ENCODE assay signal across 2 cellular contexts in the genomic region with DNA sequence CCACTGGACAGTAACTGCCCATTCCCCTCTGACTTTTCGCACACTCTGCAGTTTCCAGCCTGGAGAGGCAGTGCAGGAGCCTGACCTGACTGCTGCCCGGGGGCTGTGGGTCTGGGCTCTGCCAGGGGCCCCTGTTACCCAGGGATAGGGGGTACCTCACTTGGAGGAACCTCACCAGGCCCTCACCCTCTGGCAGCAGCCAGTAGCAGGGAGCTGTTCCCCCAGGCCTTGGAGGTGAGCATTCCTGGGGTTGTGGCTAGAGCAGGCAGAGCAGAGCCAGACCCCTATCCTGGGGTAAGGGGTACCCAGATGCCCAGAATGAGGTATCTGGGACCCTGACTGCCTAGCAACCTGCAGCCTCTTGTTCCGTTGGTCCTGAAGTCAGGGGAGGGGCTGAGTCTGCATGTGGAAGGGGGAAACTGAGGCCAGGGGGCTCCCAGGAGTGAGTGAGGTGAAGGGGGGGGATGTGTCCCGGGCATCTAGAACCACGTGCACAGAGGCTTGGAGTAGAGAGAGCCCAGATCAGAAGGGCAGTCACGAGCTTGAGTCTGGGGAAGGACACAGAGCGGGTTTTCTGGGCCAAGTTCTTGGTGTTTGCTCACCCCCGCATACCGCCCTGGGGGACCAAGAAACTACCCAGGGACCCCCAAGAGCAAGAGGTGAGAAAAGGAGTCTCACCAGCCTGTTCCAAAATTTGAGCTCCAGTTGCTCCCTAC.
TF ChIP-seq lines count a peak whose summit lies in the region.

No MANE protein-coding gene starts in this region.

TF ChIP-seq in IMR-90, 13 proteins besides CTCF, POLR2A, EP300 and RAD21:
- TF ChIP-seq, protein P1, sequence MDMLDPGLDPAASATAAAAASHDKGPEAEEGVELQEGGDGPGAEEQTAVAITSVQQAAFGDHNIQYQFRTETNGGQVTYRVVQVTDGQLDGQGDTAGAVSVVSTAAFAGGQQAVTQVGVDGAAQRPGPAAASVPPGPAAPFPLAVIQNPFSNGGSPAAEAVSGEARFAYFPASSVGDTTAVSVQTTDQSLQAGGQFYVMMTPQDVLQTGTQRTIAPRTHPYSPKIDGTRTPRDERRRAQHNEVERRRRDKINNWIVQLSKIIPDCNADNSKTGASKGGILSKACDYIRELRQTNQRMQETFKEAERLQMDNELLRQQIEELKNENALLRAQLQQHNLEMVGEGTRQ (IDR thresholded peaks at IDR 0.05; ENCODE audit: low read depth, low read length), result no peak
- TF ChIP-seq RCOR1 (IDR thresholded peaks at IDR 0.05; ENCODE audit: insufficient replicate concordance, low read length) (no peak), RFX5 (IDR thresholded peaks at IDR 0.05; ENCODE audit: low read depth, low read length) (no peak)

TF ChIP-seq in SK-N-SH, 30 proteins besides CTCF, POLR2A, EP300 and RAD21 (continued from another document):
- TF ChIP-seq TAF1 (IDR thresholded peaks at IDR 0.05; ENCODE audit: borderline replicate concordance, low read depth, low read length) (no peak), YY1 (IDR thresholded peaks at IDR 0.05; ENCODE audit: low read depth) (no peak), PBX3 (IDR thresholded peaks at IDR 0.05) (no peak)
- TF ChIP-seq, protein P2, sequence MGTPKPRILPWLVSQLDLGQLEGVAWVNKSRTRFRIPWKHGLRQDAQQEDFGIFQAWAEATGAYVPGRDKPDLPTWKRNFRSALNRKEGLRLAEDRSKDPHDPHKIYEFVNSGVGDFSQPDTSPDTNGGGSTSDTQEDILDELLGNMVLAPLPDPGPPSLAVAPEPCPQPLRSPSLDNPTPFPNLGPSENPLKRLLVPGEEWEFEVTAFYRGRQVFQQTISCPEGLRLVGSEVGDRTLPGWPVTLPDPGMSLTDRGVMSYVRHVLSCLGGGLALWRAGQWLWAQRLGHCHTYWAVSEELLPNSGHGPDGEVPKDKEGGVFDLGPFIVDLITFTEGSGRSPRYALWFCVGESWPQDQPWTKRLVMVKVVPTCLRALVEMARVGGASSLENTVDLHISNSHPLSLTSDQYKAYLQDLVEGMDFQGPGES (IDR thresholded peaks at IDR 0.05; ENCODE audit: low read depth, low read length), result no peak
TF ChIP-seq in SK-N-SH: peak in this region for 0.
